In the genomic region with DNA sequence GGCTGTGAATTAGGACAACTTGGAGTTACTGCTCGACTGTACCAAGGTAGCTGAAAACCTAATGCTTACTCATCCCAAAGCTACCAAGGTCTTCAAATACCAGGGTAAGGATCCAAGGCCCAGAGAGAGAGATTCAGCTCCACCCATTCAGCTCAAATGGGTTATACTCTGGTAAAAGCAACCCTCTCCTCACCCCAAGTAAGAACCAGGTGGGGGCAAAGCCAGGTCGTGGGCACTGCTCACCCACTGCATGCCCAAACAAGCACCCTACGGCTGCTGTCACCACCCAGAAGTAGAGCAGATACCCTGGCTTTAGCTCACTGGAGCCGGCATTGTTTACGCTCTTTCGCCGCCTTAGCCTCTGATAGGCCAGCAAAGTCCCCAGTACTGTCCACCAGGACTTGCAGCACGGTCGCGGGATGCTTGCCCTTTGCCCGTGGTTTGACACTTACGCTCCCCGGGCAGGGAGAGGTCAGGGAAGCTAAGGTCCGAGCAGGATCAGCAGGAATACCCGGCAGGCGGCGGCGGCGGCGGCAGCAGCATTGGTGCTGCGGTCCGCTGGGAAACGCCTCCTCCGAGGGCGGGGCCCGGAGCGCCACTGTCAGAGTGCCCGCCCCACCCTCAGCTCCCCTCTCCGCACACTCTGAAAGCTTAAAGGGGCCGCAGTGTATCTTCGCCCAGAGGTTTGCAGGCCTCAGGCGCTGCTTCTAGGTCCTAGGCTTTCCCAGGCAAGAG, we compare ENCODE assay signal across 8 cellular contexts. TPM values are rescaled to one million over a fixed set of nuclear protein-coding genes. Genes with fewer than 3 reads are reported as not detected.
DNase-seq lines count a peak whose midpoint lies in the region; ATAC-seq lines count a peak whose summit lies in the region.

No MANE protein-coding gene starts in this region.

- peaks cover 2 to 4% of the 10 kb centered on the region in 2 donors for H3K4me1 ChIP-seq in aorta (ENCODE audit: control insufficient read depth in 1 of 2, insufficient read depth in 2 of 2, low read length in 2 of 2)

- DNase-seq in COLO668 (lab: John Stamatoyannopoulos, UW; ENCODE audit: unreplicated experiment) (peak; percentile 79), HuH-7.5 (ENCODE audit: low spot score) (peak; percentile 43), T-helper 22 cell (ENCODE audit: low read depth) (peak; percentile 55), astrocyte of the hippocampus (ENCODE audit: low read depth, low spot score) (peak; percentile 93), hippocampal formation (lab: John Stamatoyannopoulos, UW) (peak; percentile 83 to 85), renal cortical epithelial cell (ENCODE audit: low read depth) (peak; percentile 56), aorta (peak; percentile 90 to 94)

- intact Hi-C loops in aorta (cut with DNase I), result loop anchor here in 1 of 2 donors (1.0 kb wide), 1 partner anchor 20 kb away; the partner anchor contains the start of gene CKAP5

- peak overlapping the region in 1 of 2 donors; percentile 71 for H3K27ac ChIP-seq in aorta (ENCODE audit: low read depth in 1 of 2, low read length in 2 of 2)

- no peaks in the 10 kb centered on the region for H3K27me3 ChIP-seq in aorta (ENCODE audit: control insufficient read depth in 1 of 2, insufficient read depth in 2 of 2, low read length in 1 of 2)

- H3K4me3 ChIP-seq in aorta (ENCODE audit: low read length in 2 of 2), result peak overlapping the region; percentile 54 to 62

- H3K36me3 ChIP-seq in aorta (ENCODE audit: control insufficient read depth in 1 of 2, insufficient read depth in 2 of 2, low read length in 1 of 2), result no peaks in the 10 kb centered on the region

- peak; percentile 99 for ATAC-seq in GM21390 (IDR thresholded peaks at IDR 0.05; ENCODE audit: unreplicated experiment)
- ATAC-seq in aorta (ENCODE audit: low FRiP score), result peak; percentile 99

- 0% methylated on average over 32 of the region's 32 CpGs for WGBS in aorta, 2 donors

- H3K9me3 ChIP-seq in aorta (ENCODE audit: control insufficient read depth, low read length), result no peaks in the 10 kb centered on the region

RNA-seq across cellular contexts. Expression of gene CKAP5, which starts 19.6 kb away (rescaled TPM):
- total RNA-seq in renal cortical epithelial cell (56.1 and 97.0 TPM in 2 replicates), aorta (10 to 100 TPM; 59.6 to 64.5 TPM)
- polyA plus RNA-seq in aorta, result 10 to 100 TPM; 12.0 to 18.4 TPM

Comparison
In these comparisons a context has a peak if more than half of its experiments do, and no peak if none do; other contexts are left out.
1. DNase-seq: peak in every context shown above with its lines; median percentile 93 in astrocyte of the hippocampus; 92 in aorta; 84 in hippocampal formation; 79 in COLO668; 56 in renal cortical epithelial cell; 55 in T-helper 22 cell; 43 in HuH-7.5.